9 cellular contexts compared by ENCODE assay signal in genomic region chr20:32017711-32018251, GRCh38. TPM values are rescaled to one million over a fixed set of nuclear protein-coding genes. Genes with fewer than 3 reads are reported as not detected.
DNase-seq lines count a peak whose midpoint lies in the region; ATAC-seq, FAIRE-seq and TF ChIP-seq lines count a peak whose summit lies in the region.
"Had no signal": no experiment of that assay in that cellular context is flagged by ENCODE, and none has a peak within 500 bp of the region (broad histone marks: within the 10 kb centered on the region; RNA-seq: fewer than 3 reads in every experiment).

No MANE protein-coding gene starts in this region.

- CTCF ChIA-PET in WTC11 (lab: Charles Lee): interaction anchor here (0.6 to 2.6 kb wide), 58 partner anchors 8 to 1658 kb away, joined by 3 to 51 read pairs (median 4); partner anchors contain the start of genes HCK, PDRG1, TM9SF4 and XKR7

- POLR2A ChIA-PET in WTC11 (lab: Charles Lee): interaction anchor here (0.6 to 1.2 kb wide), 7 partner anchors 10 to 340 kb away, joined by 3 to 8 read pairs (median 4); partner anchors contain the start of genes ASXL1 and PDRG1

- no peak for FAIRE-seq in H54 (lab: Jason Lieb, UNC)

- H3K4me1 Mint-ChIP-seq in WTC11 (peaks cover 35% of the 10 kb centered on the region), endothelial cell (ENCODE audit: unreplicated experiment) (peaks cover 20% of the 10 kb centered on the region)

- no peak for TF ChIP-seq POLR2A in H54 (IDR thresholded peaks at IDR 0.05; ENCODE audit: low read depth, low read length)

- peak; percentile 89 for DNase-seq in ELF-1 (ENCODE audit: low read depth, low spot score)
- peak; percentile 99 for DNase-seq in NCI-H146 treated with DMSO at 0.1 percent for 48 hours (lab: John Stamatoyannopoulos, UW; ENCODE audit: unreplicated experiment)
- peak; percentile 93 for DNase-seq in WTC11 (ENCODE audit: low spot score)
- DNase-seq in endothelial cell (ENCODE audit: low spot score): no peak
- peak; percentile 57 for DNase-seq in stimulated activated CD4-positive, alpha-beta T cell treated with anti-CD3 and anti-CD28 coated beads, Interleukin-15, amount 100 ng/mL, for 24 hours
- DNase-seq in Kasumi-1 (lab: John Stamatoyannopoulos, UW): no peak
- no peak for DNase-seq in H54 (ENCODE audit: insufficient read length, low spot score)

- peak overlapping the region; percentile 83 for H3K27ac Mint-ChIP-seq in WTC11
- H3K27ac Mint-ChIP-seq in endothelial cell (ENCODE audit: unreplicated experiment): no peak overlapping the region

- no peaks in the 10 kb centered on the region for H3K9me3 Mint-ChIP-seq in WTC11
- no peaks in the 10 kb centered on the region for H3K9me3 Mint-ChIP-seq in endothelial cell (ENCODE audit: unreplicated experiment)

- H3K4me3 Mint-ChIP-seq in WTC11 (peak overlapping the region; percentile 89), endothelial cell (ENCODE audit: unreplicated experiment) (peak overlapping the region; percentile 77)

- H3K36me3 Mint-ChIP-seq in WTC11 (0 out of 2 replicates have a peak, but pooled peaks cover 3% of the 10 kb centered on the region), endothelial cell (ENCODE audit: low read depth, unreplicated experiment) (peaks cover 22% of the 10 kb centered on the region)

- ATAC-seq in WTC11: peak; percentile 67
- ATAC-seq in HG02610 (IDR thresholded peaks at IDR 0.05; ENCODE audit: unreplicated experiment): no peak

- TF ChIP-seq CTCF in WTC11 (IDR thresholded peaks at IDR 0.05) (peak; percentile 38; the same call in 1 of the 2 replicates), endothelial cell (IDR thresholded peaks at IDR 0.05; ENCODE audit: unreplicated experiment) (peak; percentile 42)

- H3K27me3 Mint-ChIP-seq in WTC11 (ENCODE audit: low read depth) (peaks cover 16% of the 10 kb centered on the region), endothelial cell (ENCODE audit: unreplicated experiment) (peaks cover 13% of the 10 kb centered on the region)

TF ChIP-seq in WTC11, 78 proteins besides CTCF, POLR2A, EP300 and RAD21:
- TF ChIP-seq FOXK1 (CRISPR knock-in tag; IDR thresholded peaks at IDR 0.05) (0 out of 2 replicates have a peak, but pooled peaks have one; percentile 34), TP53 (CRISPR knock-in tag; IDR thresholded peaks at IDR 0.05) (0 out of 2 replicates have a peak, but pooled peaks have one; percentile 58), ZBTB21 (CRISPR knock-in tag; IDR thresholded peaks at IDR 0.05; ENCODE audit: borderline replicate concordance) (peak; percentile 72; the same call in 1 of the 2 replicates), SP1 (CRISPR knock-in tag; conservative IDR thresholded peaks at IDR 0.05) (0 out of 2 replicates have a peak, but pooled peaks have one; percentile 44), GABPB1 (CRISPR knock-in tag; IDR thresholded peaks at IDR 0.05) (no peak), ZNF121 (CRISPR knock-in tag; IDR thresholded peaks at IDR 0.05) (peak; percentile 58), ATF1 (CRISPR knock-in tag; IDR thresholded peaks at IDR 0.05) (no peak), ZNF532 (CRISPR knock-in tag; IDR thresholded peaks at IDR 0.05; ENCODE audit: borderline replicate concordance) (no peak), OVOL2 (CRISPR knock-in tag; IDR thresholded peaks at IDR 0.05; ENCODE audit: borderline replicate concordance) (no peak)
- TF ChIP-seq, protein P1, sequence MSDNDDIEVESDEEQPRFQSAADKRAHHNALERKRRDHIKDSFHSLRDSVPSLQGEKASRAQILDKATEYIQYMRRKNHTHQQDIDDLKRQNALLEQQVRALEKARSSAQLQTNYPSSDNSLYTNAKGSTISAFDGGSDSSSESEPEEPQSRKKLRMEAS (CRISPR knock-in tag; IDR thresholded peaks at IDR 0.05): peak; percentile 50; the same call in 1 of the 2 replicates
- TF ChIP-seq, protein P2, sequence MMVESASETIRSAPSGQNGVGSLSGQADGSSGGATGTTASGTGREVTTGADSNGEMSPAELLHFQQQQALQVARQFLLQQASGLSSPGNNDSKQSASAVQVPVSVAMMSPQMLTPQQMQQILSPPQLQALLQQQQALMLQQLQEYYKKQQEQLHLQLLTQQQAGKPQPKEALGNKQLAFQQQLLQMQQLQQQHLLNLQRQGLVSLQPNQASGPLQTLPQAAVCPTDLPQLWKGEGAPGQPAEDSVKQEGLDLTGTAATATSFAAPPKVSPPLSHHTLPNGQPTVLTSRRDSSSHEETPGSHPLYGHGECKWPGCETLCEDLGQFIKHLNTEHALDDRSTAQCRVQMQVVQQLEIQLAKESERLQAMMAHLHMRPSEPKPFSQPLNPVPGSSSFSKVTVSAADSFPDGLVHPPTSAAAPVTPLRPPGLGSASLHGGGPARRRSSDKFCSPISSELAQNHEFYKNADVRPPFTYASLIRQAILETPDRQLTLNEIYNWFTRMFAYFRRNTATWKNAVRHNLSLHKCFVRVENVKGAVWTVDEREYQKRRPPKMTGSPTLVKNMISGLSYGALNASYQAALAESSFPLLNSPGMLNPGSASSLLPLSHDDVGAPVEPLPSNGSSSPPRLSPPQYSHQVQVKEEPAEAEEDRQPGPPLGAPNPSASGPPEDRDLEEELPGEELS (CRISPR knock-in tag; IDR thresholded peaks at IDR 0.05): peak; percentile 38; the same call in 1 of the 2 replicates

RNA-seq across cellular contexts. Expression of gene CCM2L, which starts 7.5 kb away (rescaled TPM):
- 7.8 to 10.9 TPM (median 9.1 TPM) in 3 replicates for total RNA-seq in WTC11 (2021)
- 27.2 TPM for total RNA-seq in endothelial cell (ENCODE audit: unreplicated experiment)

RNA-seq across cellular contexts. Expression of gene HCK, which starts 34.3 kb away (rescaled TPM):
- total RNA-seq in WTC11 (2021) (1.2 to 1.4 TPM (median 1.3 TPM) in 3 replicates), endothelial cell (ENCODE audit: unreplicated experiment) (0.54 TPM)
- total RNA-seq: dermis microvascular lymphatic vessel endothelial cell had no signal

RNA-seq across cellular contexts. Expression of gene XKR7, which starts 49.8 kb away (rescaled TPM):
- total RNA-seq in WTC11 (2021): 2.3 to 2.6 TPM (median 2.5 TPM) in 3 replicates
- total RNA-seq in endothelial cell (ENCODE audit: unreplicated experiment): 0.23 TPM
- total RNA-seq: dermis microvascular lymphatic vessel endothelial cell had no signal

Comparison
In these comparisons a context has a peak if more than half of its experiments do, and no peak if none do; other contexts are left out.
1. DNase-seq: peak in ELF-1 (single experiment), NCI-H146 treated with DMSO at 0.1 percent for 48 hours (single experiment), WTC11 (single experiment) and stimulated activated CD4-positive, alpha-beta T cell treated with anti-CD3 and anti-CD28 coated beads, Interleukin-15, amount 100 ng/mL, for 24 hours (single experiment); none in endothelial cell (single experiment), Kasumi-1 (0 of 2) and H54 (single experiment).